In the genomic region with DNA sequence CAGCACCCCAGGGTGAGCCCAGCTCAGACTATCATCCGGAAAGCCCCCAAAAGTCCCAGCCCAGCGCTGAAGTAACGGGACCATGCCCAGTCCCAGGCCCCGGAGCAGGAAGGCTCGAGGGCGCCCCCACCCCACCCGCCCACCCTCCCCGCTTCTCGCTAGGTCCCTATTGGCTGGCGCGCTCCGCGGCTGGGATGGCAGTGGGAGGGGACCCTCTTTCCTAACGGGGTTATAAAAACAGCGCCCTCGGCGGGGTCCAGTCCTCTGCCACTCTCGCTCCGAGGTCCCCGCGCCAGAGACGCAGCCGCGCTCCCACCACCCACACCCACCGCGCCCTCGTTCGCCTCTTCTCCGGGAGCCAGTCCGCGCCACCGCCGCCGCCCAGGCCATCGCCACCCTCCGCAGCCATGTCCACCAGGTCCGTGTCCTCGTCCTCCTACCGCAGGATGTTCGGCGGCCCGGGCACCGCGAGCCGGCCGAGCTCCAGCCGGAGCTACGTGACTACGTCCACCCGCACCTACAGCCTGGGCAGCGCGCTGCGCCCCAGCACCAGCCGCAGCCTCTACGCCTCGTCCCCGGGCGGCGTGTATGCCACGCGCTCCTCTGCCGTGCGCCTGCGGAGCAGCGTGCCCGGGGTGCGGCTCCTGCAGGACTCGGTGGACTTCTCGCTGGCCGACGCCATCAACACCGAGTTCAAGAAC, we compare ENCODE assay signal across 8 cellular contexts. TPM values are rescaled to one million over a fixed set of nuclear protein-coding genes. Genes with fewer than 3 reads are reported as not detected.
DNase-seq lines count a peak whose midpoint lies in the region; ATAC-seq and TF ChIP-seq lines count a peak whose summit lies in the region.

No MANE protein-coding gene starts in this region.

- peak; percentile 14 for DNase-seq in NCI-H1048 (lab: John Stamatoyannopoulos, UW)
- peak; percentile 90 for DNase-seq in activated CD8-positive, alpha-beta memory T cell treated with anti-CD3 and anti-CD28 coated beads, Interleukin-2, amount 50 U/mL, for 1 hour (ENCODE audit: extremely low read depth)
- DNase-seq in epidermal melanocyte (ENCODE audit: insufficient read length, low spot score): peak; percentile 68
- DNase-seq in myocyte (ENCODE audit: low read depth): peak; percentile 93
- peak; percentile 49 to 58 for DNase-seq in stimulated activated CD8-positive, alpha-beta memory T cell treated with anti-CD3 and anti-CD28 coated beads, Interleukin-7, amount 100 ng/mL, for 48 hours (ENCODE audit: extremely low read depth in 1 of 2, low read depth in 1 of 2)
- DNase-seq in RKO (ENCODE audit: low spot score): no peak

- ATAC-seq in GM21515 (IDR thresholded peaks at IDR 0.05; ENCODE audit: unreplicated experiment): peak; percentile 13

- no peak for TF ChIP-seq CTCF in C4-2B (conservative IDR thresholded peaks at IDR 0.05)

- H3K27ac ChIP-seq in C4-2B: peak overlapping the region; percentile 48

RNA-seq across cellular contexts. Expression of gene VIM, which starts 1.1 kb away (rescaled TPM):
- total RNA-seq in myocyte: 1,826 and 1,896 TPM in 2 replicates
- polyA plus RNA-seq in myocyte (2012): 2,428 TPM

RNA-seq across cellular contexts. Expression of gene TRDMT1, which starts 27.7 kb away (rescaled TPM):
- 2.6 and 5.4 TPM in 2 replicates for total RNA-seq in myocyte
- polyA plus RNA-seq in myocyte (2012): 2.1 TPM
